In genomic region chr12:104357431-104357952, GRCh38 we compare ENCODE assay signal across 14 cellular contexts. TPM values are rescaled to one million over a fixed set of nuclear protein-coding genes. Genes with fewer than 3 reads are reported as not detected.
DNase-seq lines count a peak whose midpoint lies in the region; ATAC-seq, FAIRE-seq and TF ChIP-seq lines count a peak whose summit lies in the region.
"Had no signal": no experiment of that assay in that cellular context is flagged by ENCODE, and none has a peak within 500 bp of the region (broad histone marks: within the 10 kb centered on the region; RNA-seq: fewer than 3 reads in every experiment).

No MANE protein-coding gene starts in this region.

- DNase-seq in BE2C (peak; percentile 28), H4 (ENCODE audit: low spot score) (peak; percentile 39), astrocyte (ENCODE audit: low read depth) (peak; percentile 36), left lung (no peak), NCI-H128 (lab: John Stamatoyannopoulos, UW; ENCODE audit: unreplicated experiment) (no peak), kidney tubule cell (ENCODE audit: low spot score) (no peak), NCI-H524 treated with DMSO at 0.1 percent for 48 hours (lab: John Stamatoyannopoulos, UW) (no peak)
- DNase-seq: activated CD4-positive, alpha-beta T cell treated with anti-CD3 and anti-CD28 coated beads for 36 hours; activated effector memory CD4-positive, alpha-beta T cell treated with Interleukin-2 at 50 U/mL for 16 hours; cerebellar nuclear complex; foreskin melanocyte; kidney glomerular epithelial cell; SJCRH30 had no signal

- peaks cover 3% of the 10 kb centered on the region for H3K9me3 Mint-ChIP-seq in astrocyte (ENCODE audit: unreplicated experiment)
- H3K9me3 Mint-ChIP-seq: stimulated activated effector memory CD8-positive, alpha-beta T cell treated with anti-CD3 and anti-CD28 coated beads, Interleukin-12 subunit alpha, Interleukin-12 subunit beta, amount 100 ng/mL, for 72 hours had no signal

- intact Hi-C loops in left lung (cut with DNase I): loop anchor here in 1 of 2 donors (5.0 kb wide), 1 partner anchor 150 kb away; no protein-coding TSS in a partner anchor

- H3K36me3 ChIP-seq in BE2C: 0 out of 2 replicates have a peak, but pooled peaks cover 4% of the 10 kb centered on the region
- peaks cover 14% of the 10 kb centered on the region for H3K36me3 ChIP-seq in astrocyte (ENCODE audit: insufficient read depth, low read length)
- H3K36me3 ChIP-seq in left lung: peaks cover 0 to 24% of the 10 kb centered on the region in 2 donors

- no peak overlapping the region for H3K9ac ChIP-seq in astrocyte (ENCODE audit: low read length)

- H3K27ac ChIP-seq in astrocyte (ENCODE audit: low read depth, low read length) (no peak overlapping the region), left lung (no peak overlapping the region)
- H3K27ac ChIP-seq: SJCRH30 had no signal

- H2AFZ ChIP-seq in astrocyte (ENCODE audit: low read depth, low read length): no peak overlapping the region

- H3K4me3 ChIP-seq in BE2C (ENCODE audit: low read depth, low read length): no peak overlapping the region
- H3K4me3 ChIP-seq in astrocyte (ENCODE audit: insufficient read depth, low read depth, low read length): no peak overlapping the region
- H3K4me3 ChIP-seq in left lung: no peak overlapping the region
- H3K4me3 ChIP-seq: SJCRH30 had no signal

- no peak overlapping the region for H3K27ac Mint-ChIP-seq in astrocyte (ENCODE audit: unreplicated experiment)
- H3K27ac Mint-ChIP-seq: activated CD4-positive, alpha-beta T cell treated with anti-CD3 and anti-CD28 coated beads for 36 hours; stimulated activated effector memory CD8-positive, alpha-beta T cell treated with anti-CD3 and anti-CD28 coated beads, Interleukin-12 subunit alpha, Interleukin-12 subunit beta, amount 100 ng/mL, for 72 hours had no signal

- H3K4me1 Mint-ChIP-seq in astrocyte (ENCODE audit: low read depth, unreplicated experiment): no peaks in the 10 kb centered on the region
- H3K4me1 Mint-ChIP-seq: stimulated activated effector memory CD8-positive, alpha-beta T cell treated with anti-CD3 and anti-CD28 coated beads, Interleukin-12 subunit alpha, Interleukin-12 subunit beta, amount 100 ng/mL, for 72 hours had no signal

- peaks cover 26% of the 10 kb centered on the region for H4K20me1 ChIP-seq in astrocyte (ENCODE audit: insufficient read depth, low read length)

- H3K4me1 ChIP-seq in BE2C (peaks cover 5% of the 10 kb centered on the region), astrocyte (ENCODE audit: insufficient read depth, low read length) (no peaks in the 10 kb centered on the region), left lung (no peaks in the 10 kb centered on the region)
- H3K4me1 ChIP-seq: SJCRH30 had no signal

- no peaks in the 10 kb centered on the region for H3K79me2 ChIP-seq in astrocyte (ENCODE audit: insufficient read depth, low read length)

- no peak for FAIRE-seq in astrocyte (lab: Jason Lieb, UNC)

- H3K9me3 ChIP-seq in BE2C: no peaks in the 10 kb centered on the region
- no peaks in the 10 kb centered on the region for H3K9me3 ChIP-seq in astrocyte (ENCODE audit: insufficient read depth, low read depth, low read length)
- H3K9me3 ChIP-seq in left lung: no peaks in the 10 kb centered on the region
- H3K9me3 ChIP-seq: SJCRH30 had no signal

- peaks cover 7% of the 10 kb centered on the region for H3K36me3 Mint-ChIP-seq in astrocyte (ENCODE audit: low read depth, unreplicated experiment)

- H3K27me3 Mint-ChIP-seq in astrocyte (ENCODE audit: low read depth, unreplicated experiment): no peaks in the 10 kb centered on the region
- H3K27me3 Mint-ChIP-seq: activated CD4-positive, alpha-beta T cell treated with anti-CD3 and anti-CD28 coated beads for 36 hours had no signal

- no peaks in the 10 kb centered on the region for H3K27me3 ChIP-seq in BE2C
- no peaks in the 10 kb centered on the region for H3K27me3 ChIP-seq in astrocyte (ENCODE audit: insufficient read depth, low read length)
- no peaks in the 10 kb centered on the region for H3K27me3 ChIP-seq in left lung
- H3K27me3 ChIP-seq: SJCRH30 had no signal

- TF ChIP-seq CTCF in BE2C (IDR thresholded peaks at IDR 0.05; ENCODE audit: low read depth, low read length): no peak
- no peak for TF ChIP-seq CTCF in astrocyte (IDR thresholded peaks at IDR 0.05; ENCODE audit: insufficient read depth, low read depth, low read length)
- TF ChIP-seq CTCF in left lung (IDR thresholded peaks at IDR 0.05): no peak

- no peak overlapping the region for H3K4me2 ChIP-seq in astrocyte (ENCODE audit: low read length)

- ATAC-seq in left lung: peak; percentile 70

- H3K4me3 Mint-ChIP-seq in astrocyte (ENCODE audit: unreplicated experiment): no peak overlapping the region
- H3K4me3 Mint-ChIP-seq: activated CD4-positive, alpha-beta T cell treated with anti-CD3 and anti-CD28 coated beads for 36 hours; stimulated activated effector memory CD8-positive, alpha-beta T cell treated with anti-CD3 and anti-CD28 coated beads, Interleukin-12 subunit alpha, Interleukin-12 subunit beta, amount 100 ng/mL, for 72 hours had no signal

RNA-seq across cellular contexts. Expression of gene EID3, which starts 54.0 kb away (rescaled TPM):
- 0.60 TPM for polyA plus RNA-seq in BE2C (2012; ENCODE audit: insufficient read depth, insufficient read length, low read depth)
- total RNA-seq in H4 (2014; rRNA removed; shearing (Covaris generic)): 0.66 and 1.2 TPM in 2 replicates
- 1.9 TPM in 2 replicates for total RNA-seq in astrocyte
- total RNA-seq in left lung: 1 to 10 TPM; 2.9 to 5.4 TPM

Comparison
In these comparisons a context has a peak if more than half of its experiments do, and no peak if none do; other contexts are left out.
1. DNase-seq: peak in BE2C (single experiment), H4 (single experiment) and astrocyte (single experiment); none in left lung (0 of 2), NCI-H128 (single experiment), kidney tubule cell (single experiment) and NCI-H524 treated with DMSO at 0.1 percent for 48 hours (single experiment).